21 cellular contexts compared by ENCODE assay signal in genomic region chr5:67361932-67362729, GRCh38.
DNase-seq lines count a peak whose midpoint lies in the region; ATAC-seq, FAIRE-seq and TF ChIP-seq lines count a peak whose summit lies in the region.
"Had no signal": no experiment of that assay in that cellular context is flagged by ENCODE, and none has a peak within 500 bp of the region (broad histone marks: within the 10 kb centered on the region; RNA-seq: fewer than 3 reads in every experiment).

No MANE protein-coding gene starts in this region.

- H4K20me1 ChIP-seq in SK-N-SH (ENCODE audit: insufficient read depth): no peaks in the 10 kb centered on the region
- no peaks in the 10 kb centered on the region for H4K20me1 ChIP-seq in endothelial cell of umbilical vein (replicated peaks; ENCODE audit: control insufficient read depth, extremely low read depth, insufficient read depth, low read length)

- no peak for ATAC-seq in activated CD8-positive, alpha-beta memory T cell treated with anti-CD3 and anti-CD28 coated beads, Interleukin-2, amount 10 ng/mL, durations not matched to agents 7 days and 5 days
- no peak for ATAC-seq in GM19452 (IDR thresholded peaks at IDR 0.05; ENCODE audit: unreplicated experiment)
- ATAC-seq: left ventricle myocardium superior, T-cell had no signal

- TF ChIP-seq RAD21 in SK-N-SH (IDR thresholded peaks at IDR 0.05; ENCODE audit: low read length): peak; percentile 30

- H3K9me1 ChIP-seq in endothelial cell of umbilical vein (replicated peaks; ENCODE audit: control insufficient read depth, extremely low read depth, insufficient read depth, low read length): no peaks in the 10 kb centered on the region

- H3K9me2 ChIP-seq in SK-N-SH: no peaks in the 10 kb centered on the region

- H3K4me1 Mint-ChIP-seq in activated CD4-positive, alpha-beta T cell treated with anti-CD3 and anti-CD28 coated beads, Interleukin-2, amount 10 ng/mL, durations not matched to agents 7 days and 5 days: peaks cover 15% of the 10 kb centered on the region
- H3K4me1 Mint-ChIP-seq in activated CD8-positive, alpha-beta memory T cell treated with anti-CD3 and anti-CD28 coated beads, Interleukin-2, amount 10 ng/mL, durations not matched to agents 7 days and 5 days: peaks cover 13% of the 10 kb centered on the region

- no peak overlapping the region for H3K27ac Mint-ChIP-seq in activated CD4-positive, alpha-beta T cell treated with anti-CD3 and anti-CD28 coated beads, Interleukin-2, amount 10 ng/mL, durations not matched to agents 7 days and 5 days
- H3K27ac Mint-ChIP-seq in activated CD8-positive, alpha-beta memory T cell treated with anti-CD3 and anti-CD28 coated beads, Interleukin-2, amount 10 ng/mL, durations not matched to agents 7 days and 5 days: no peak overlapping the region
- H3K27ac Mint-ChIP-seq: T-cell had no signal

- BruUV-seq in endothelial cell of umbilical vein (replicated peaks; lab: Mats Ljungman, UMichigan): no TSS peak

- H3K4me3 ChIP-seq in SK-N-SH (ENCODE audit: low read depth in 2 of 2, low read length in 1 of 2) (no peak overlapping the region), endothelial cell of umbilical vein (replicated peaks in 1 of 3; ENCODE audit: insufficient read depth in 1 of 3, low read depth in 1 of 3, low read length in 3 of 3) (no peak overlapping the region), kidney epithelial cell (ENCODE audit: low read depth, low read length) (no peak overlapping the region), vagina (no peak overlapping the region)
- H3K4me3 ChIP-seq: tibial artery had no signal

- TF ChIP-seq POLR2A in endothelial cell of umbilical vein (IDR thresholded peaks at IDR 0.05; ENCODE audit: low read depth, low read length) (no peak), vagina (IDR thresholded peaks at IDR 0.05) (no peak)

- H3K27me3 ChIP-seq in SK-N-SH (ENCODE audit: insufficient read depth): no peaks in the 10 kb centered on the region
- no peaks in the 10 kb centered on the region for H3K27me3 ChIP-seq in endothelial cell of umbilical vein (ENCODE audit: control insufficient read depth in 2 of 2, insufficient read depth in 2 of 2, low read length in 2 of 2)
- peaks cover 2% of the 10 kb centered on the region for H3K27me3 ChIP-seq in kidney epithelial cell (ENCODE audit: control insufficient read depth, insufficient read depth, low read length)
- H3K27me3 ChIP-seq in vagina: no peaks in the 10 kb centered on the region
- H3K27me3 ChIP-seq: tibial artery had no signal

- no peak overlapping the region for H3K4me3 Mint-ChIP-seq in activated CD4-positive, alpha-beta T cell treated with anti-CD3 and anti-CD28 coated beads, Interleukin-2, amount 10 ng/mL, durations not matched to agents 7 days and 5 days
- no peak overlapping the region for H3K4me3 Mint-ChIP-seq in activated CD8-positive, alpha-beta memory T cell treated with anti-CD3 and anti-CD28 coated beads, Interleukin-2, amount 10 ng/mL, durations not matched to agents 7 days and 5 days
- H3K4me3 Mint-ChIP-seq: T-cell had no signal

- POLR2A ChIA-PET in SK-N-SH (lab: Yijun Ruan, JAX): interaction anchor here (0.8 kb wide), 1 partner anchor 93 kb away, joined by 3 read pairs; no protein-coding TSS in a partner anchor
- POLR2A ChIA-PET in endothelial cell of umbilical vein (lab: Charles Lee): no interaction called here
- POLR2A ChIA-PET in activated CD4-positive, alpha-beta T cell treated with anti-CD3 and anti-CD28 coated beads, Interleukin-2, amount 10 ng/mL, durations not matched to agents 7 days and 5 days (lab: Charles Lee): no interaction called here

- H3K9ac ChIP-seq in SK-N-SH: no peak overlapping the region
- no peak overlapping the region for H3K9ac ChIP-seq in endothelial cell of umbilical vein (replicated peaks; ENCODE audit: extremely low read depth, insufficient read depth, low read length)

- 29% methylated on average over 6 of the region's 6 CpGs for WGBS in SK-N-SH (ENCODE audit: low lambda C conversion rate)

- H3K9me3 ChIP-seq in SK-N-SH: no peaks in the 10 kb centered on the region
- H3K9me3 ChIP-seq in endothelial cell of umbilical vein (replicated peaks; ENCODE audit: control insufficient read depth, insufficient read depth, low read length): no peaks in the 10 kb centered on the region
- H3K9me3 ChIP-seq in vagina: no peaks in the 10 kb centered on the region
- H3K9me3 ChIP-seq: tibial artery had no signal

- peak overlapping the region; percentile 41 to 88; a peak in 3 of 4 replicates for H3K27ac ChIP-seq in SK-N-SH (ENCODE audit: low read depth in 2 of 2, low read length in 1 of 2)
- peak overlapping the region; percentile 11 for H3K27ac ChIP-seq in endothelial cell of umbilical vein (ENCODE audit: insufficient read depth, low read depth, low read length)
- H3K27ac ChIP-seq in vagina: peak overlapping the region; percentile 52
- H3K27ac ChIP-seq: HL-60, tibial artery had no signal

- H2AFZ ChIP-seq in SK-N-SH (ENCODE audit: low read depth): no peak overlapping the region
- H2AFZ ChIP-seq in endothelial cell of umbilical vein (ENCODE audit: low read depth, low read length): peak overlapping the region; percentile 57

- no peak for TF ChIP-seq CTCF in SK-N-SH (IDR thresholded peaks at IDR 0.05)
- no peak for TF ChIP-seq CTCF in endothelial cell of umbilical vein (IDR thresholded peaks at IDR 0.05; ENCODE audit: extremely low read depth in 1 of 2, insufficient read depth in 1 of 2, low read depth in 1 of 2, low read length in 2 of 2)
- TF ChIP-seq CTCF in kidney epithelial cell (IDR thresholded peaks at IDR 0.05; ENCODE audit: insufficient read depth, low read length, poor library complexity, severe bottlenecking): no peak
- no peak for TF ChIP-seq CTCF in vagina (IDR thresholded peaks at IDR 0.05)

- H3K9me3 Mint-ChIP-seq in activated CD4-positive, alpha-beta T cell treated with anti-CD3 and anti-CD28 coated beads, Interleukin-2, amount 10 ng/mL, durations not matched to agents 7 days and 5 days: peaks cover 3% of the 10 kb centered on the region
- H3K9me3 Mint-ChIP-seq in activated CD8-positive, alpha-beta memory T cell treated with anti-CD3 and anti-CD28 coated beads, Interleukin-2, amount 10 ng/mL, durations not matched to agents 7 days and 5 days (ENCODE audit: low read depth): no peaks in the 10 kb centered on the region
- H3K9me3 Mint-ChIP-seq: T-cell had no signal

- H3F3A ChIP-seq in SK-N-SH (replicated peaks; ENCODE audit: insufficient read depth): peaks cover 10% of the 10 kb centered on the region

- CTCF ChIA-PET in SK-N-SH (lab: Yijun Ruan, JAX): interaction anchor here (0.8 to 2.6 kb wide), 5 partner anchors 10 to 891 kb away, joined by 3 to 8 read pairs (median 4); no protein-coding TSS in a partner anchor
- CTCF ChIA-PET in endothelial cell of umbilical vein (lab: Charles Lee): interaction anchor here (0.7 to 1.5 kb wide), 3 partner anchors 9 to 258 kb away, joined by 3 to 4 read pairs (median 3); no protein-coding TSS in a partner anchor
- CTCF ChIA-PET in activated CD4-positive, alpha-beta T cell treated with anti-CD3 and anti-CD28 coated beads, Interleukin-2, amount 10 ng/mL, durations not matched to agents 7 days and 5 days (lab: Charles Lee): no interaction called here
- CTCF ChIA-PET in activated CD8-positive, alpha-beta memory T cell treated with anti-CD3 and anti-CD28 coated beads, Interleukin-2, amount 10 ng/mL, durations not matched to agents 7 days and 5 days (lab: Charles Lee): no interaction called here

- no peaks in the 10 kb centered on the region for H3K79me2 ChIP-seq in SK-N-SH (ENCODE audit: insufficient read depth)
- no peaks in the 10 kb centered on the region for H3K79me2 ChIP-seq in endothelial cell of umbilical vein (ENCODE audit: control insufficient read depth, insufficient read depth, low read length)

- peaks cover 2% of the 10 kb centered on the region for H3K27me3 Mint-ChIP-seq in activated CD4-positive, alpha-beta T cell treated with anti-CD3 and anti-CD28 coated beads, Interleukin-2, amount 10 ng/mL, durations not matched to agents 7 days and 5 days
- H3K27me3 Mint-ChIP-seq in activated CD8-positive, alpha-beta memory T cell treated with anti-CD3 and anti-CD28 coated beads, Interleukin-2, amount 10 ng/mL, durations not matched to agents 7 days and 5 days: peaks cover 2% of the 10 kb centered on the region

- intact Hi-C loops in endothelial cell of umbilical vein (cut with micrococcal nuclease) (no loop called here), vagina (cut with DNase I) (no loop called here)

- no peaks in the 10 kb centered on the region for H3K36me3 ChIP-seq in SK-N-SH (replicated peaks in 1 of 2; ENCODE audit: control insufficient read depth in 1 of 2, insufficient read depth in 2 of 2, low read length in 1 of 2)
- no peaks in the 10 kb centered on the region for H3K36me3 ChIP-seq in endothelial cell of umbilical vein (ENCODE audit: control insufficient read depth in 2 of 2, extremely low read depth in 1 of 2, insufficient read depth in 2 of 2, low read length in 2 of 2)
- H3K36me3 ChIP-seq in kidney epithelial cell (ENCODE audit: control insufficient read depth, insufficient read depth, low read length): no peaks in the 10 kb centered on the region
- H3K36me3 ChIP-seq in vagina: no peaks in the 10 kb centered on the region
- H3K36me3 ChIP-seq: tibial artery had no signal

- peak; percentile 49 for DNase-seq in SK-N-SH
- peak; percentile 82 for DNase-seq in endothelial cell of umbilical vein (ENCODE audit: low read depth, low spot score)
- DNase-seq in kidney epithelial cell (ENCODE audit: low read depth): peak; percentile 29
- DNase-seq in vagina (ENCODE audit: extremely low spot score in 2 of 2): no peak
- DNase-seq in activated CD4-positive, alpha-beta T cell treated with anti-CD3 and anti-CD28 coated beads, Interleukin-2, amount 10 ng/mL, durations not matched to agents 7 days and 5 days: no peak
- DNase-seq in activated CD8-positive, alpha-beta memory T cell treated with anti-CD3 and anti-CD28 coated beads, Interleukin-2, amount 10 ng/mL, durations not matched to agents 7 days and 5 days: no peak
- DNase-seq: activated gamma-delta T cell treated with Interleukin-2 at 50 U/mL for 16 hours; amniotic stem cell; Calu3; IMR-90; left ventricle myocardium superior; MV-4-11; NCI-H187 treated with DMSO at 0.1 percent for 48 hours; NK-92 treated with Interleukin-12 subunit alpha and Interleukin-12 subunit beta, amount 100 ng/mL, for 24 hours; RPMI8226; T-cell; tibial artery had no signal

- peak; percentile 46 for FAIRE-seq in endothelial cell of umbilical vein (lab: Jason Lieb, UNC)
- FAIRE-seq: endometrium, GM18507 had no signal

- H3K4me2 ChIP-seq in SK-N-SH (peak overlapping the region; percentile 37; the same call in 1 of the 2 replicates), endothelial cell of umbilical vein (ENCODE audit: insufficient read depth, low read length) (peak overlapping the region; percentile 17)

- dilution Hi-C loops in endothelial cell of umbilical vein (cut with MboI; ENCODE audit: extremely low pct_ligation_motif_present, low sequenced_read_pairs): no loop called here

- H3K4me1 ChIP-seq in SK-N-SH (ENCODE audit: control insufficient read depth in 1 of 2, insufficient read depth in 2 of 2, low read depth in 1 of 2, low read length in 1 of 2) (peaks cover 15 to 26% of the 10 kb centered on the region in 2 experiments; a peak in 3 of 4 replicates), endothelial cell of umbilical vein (ENCODE audit: control insufficient read depth, extremely low read depth, insufficient read depth, low read length) (peaks cover 10% of the 10 kb centered on the region), vagina (peaks cover 10% of the 10 kb centered on the region)
- H3K4me1 ChIP-seq: tibial artery had no signal

- H3K36me3 Mint-ChIP-seq in activated CD4-positive, alpha-beta T cell treated with anti-CD3 and anti-CD28 coated beads, Interleukin-2, amount 10 ng/mL, durations not matched to agents 7 days and 5 days (ENCODE audit: low read depth): no peaks in the 10 kb centered on the region
- no peaks in the 10 kb centered on the region for H3K36me3 Mint-ChIP-seq in activated CD8-positive, alpha-beta memory T cell treated with anti-CD3 and anti-CD28 coated beads, Interleukin-2, amount 10 ng/mL, durations not matched to agents 7 days and 5 days
- H3K36me3 Mint-ChIP-seq: T-cell had no signal

- TF ChIP-seq EP300 in SK-N-SH (IDR thresholded peaks at IDR 0.05; ENCODE audit: borderline replicate concordance in 1 of 2, low read depth in 1 of 2, low read length in 1 of 2): peak; percentile 66 to 97; a peak in 3 of 4 replicates

Comparison
In these comparisons a context has a peak if more than half of its experiments do, and no peak if none do; other contexts are left out.
1. DNase-seq: peak in SK-N-SH (single experiment), endothelial cell of umbilical vein (single experiment) and kidney epithelial cell (single experiment); none in vagina (0 of 2), activated CD4-positive, alpha-beta T cell treated with anti-CD3 and anti-CD28 coated beads, Interleukin-2, amount 10 ng/mL, durations not matched to agents 7 days and 5 days (single experiment) and activated CD8-positive, alpha-beta memory T cell treated with anti-CD3 and anti-CD28 coated beads, Interleukin-2, amount 10 ng/mL, durations not matched to agents 7 days and 5 days (single experiment).
2. H3K27ac ChIP-seq: peak in every context shown above with its lines; median percentile 64 in SK-N-SH; 52 in vagina; 11 in endothelial cell of umbilical vein.
3. CTCF ChIA-PET loops: an anchor here in SK-N-SH (0.8 to 2.6 kb wide) and endothelial cell of umbilical vein (0.7 to 1.5 kb wide); none called in activated CD4-positive, alpha-beta T cell treated with anti-CD3 and anti-CD28 coated beads, Interleukin-2, amount 10 ng/mL, durations not matched to agents 7 days and 5 days and activated CD8-positive, alpha-beta memory T cell treated with anti-CD3 and anti-CD28 coated beads, Interleukin-2, amount 10 ng/mL, durations not matched to agents 7 days and 5 days.